Comparison of ENCODE assay signal across 1 cellular context in genomic region chr14:69766984-69767368, GRCh38.
TF ChIP-seq lines count a peak whose summit lies in the region.

TSS of gene SRSF5 (plus strand) at chr14:69767142. CDS start at chr14:69768157, 1,015 bp downstream.

TF ChIP-seq in HepG2, 621 proteins besides CTCF, POLR2A, EP300 and RAD21 (continued from another document):
- TF ChIP-seq, protein P1, sequence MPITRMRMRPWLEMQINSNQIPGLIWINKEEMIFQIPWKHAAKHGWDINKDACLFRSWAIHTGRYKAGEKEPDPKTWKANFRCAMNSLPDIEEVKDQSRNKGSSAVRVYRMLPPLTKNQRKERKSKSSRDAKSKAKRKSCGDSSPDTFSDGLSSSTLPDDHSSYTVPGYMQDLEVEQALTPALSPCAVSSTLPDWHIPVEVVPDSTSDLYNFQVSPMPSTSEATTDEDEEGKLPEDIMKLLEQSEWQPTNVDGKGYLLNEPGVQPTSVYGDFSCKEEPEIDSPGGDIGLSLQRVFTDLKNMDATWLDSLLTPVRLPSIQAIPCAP (CRISPR knock-in tag; IDR thresholded peaks at IDR 0.05; ENCODE audit: low read depth) = no peak
- TF ChIP-seq ZNF552 (CRISPR knock-in tag; IDR thresholded peaks at IDR 0.05; ENCODE audit: borderline replicate concordance) (no peak), IKZF4 (CRISPR knock-in tag; IDR thresholded peaks at IDR 0.05; ENCODE audit: borderline replicate concordance, low read depth, not compliant biosample characterization) (no peak), ZBTB33 (CRISPR knock-in tag; IDR thresholded peaks at IDR 0.05) (no peak), GATAD2A (CRISPR knock-in tag; IDR thresholded peaks at IDR 0.05) (peak; percentile 57), ZNF138 (CRISPR knock-in tag; IDR thresholded peaks at IDR 0.05; ENCODE audit: low read depth) (no peak), ZNF629 (CRISPR knock-in tag; conservative IDR thresholded peaks at IDR 0.05) (peak; percentile 25; the same call in 1 of the 2 replicates), GATAD1 (CRISPR knock-in tag; IDR thresholded peaks at IDR 0.05) (peak; percentile 88), ARNTL (CRISPR knock-in tag; IDR thresholded peaks at IDR 0.05) (no peak; the same call in 1 of the 2 replicates), DMAP1 (CRISPR knock-in tag; IDR thresholded peaks at IDR 0.05) (peak; percentile 95), ZNF232 (CRISPR knock-in tag; IDR thresholded peaks at IDR 0.05; ENCODE audit: borderline replicate concordance) (peak; percentile 86; the same call in 1 of the 2 replicates), ZNF263 (CRISPR knock-in tag; IDR thresholded peaks at IDR 0.05) (0 out of 2 replicates have a peak, but pooled peaks have one; percentile 40), ZNF335 (CRISPR knock-in tag; IDR thresholded peaks at IDR 0.05) (no peak), ZNF543 (CRISPR knock-in tag; IDR thresholded peaks at IDR 0.05) (0 out of 2 replicates have a peak, but pooled peaks have one; percentile 33), ZSCAN20 (CRISPR knock-in tag; IDR thresholded peaks at IDR 0.05; ENCODE audit: borderline replicate concordance) (no peak), PATZ1 (CRISPR knock-in tag; IDR thresholded peaks at IDR 0.05) (no peak; the same call in none of the 2 replicates), ZNF234 (CRISPR knock-in tag; conservative IDR thresholded peaks at IDR 0.05) (no peak), DMTF1 (CRISPR knock-in tag; IDR thresholded peaks at IDR 0.05) (no peak), ZNF772 (CRISPR knock-in tag; IDR thresholded peaks at IDR 0.05) (peak; percentile 90; the same call in 1 of the 2 replicates), ZFP36 (IDR thresholded peaks at IDR 0.05; ENCODE audit: borderline replicate concordance, low read depth, low read length, partially characterized antibody) (no peak), ZFP36L1 (CRISPR knock-in tag; IDR thresholded peaks at IDR 0.05) (peak; percentile 87; the same call in 1 of the 2 replicates), ZNF225 (CRISPR knock-in tag; IDR thresholded peaks at IDR 0.05) (no peak; the same call in none of the 2 replicates), MEIS2 (CRISPR knock-in tag; IDR thresholded peaks at IDR 0.05) (no peak)
- TF ChIP-seq, protein P2, sequence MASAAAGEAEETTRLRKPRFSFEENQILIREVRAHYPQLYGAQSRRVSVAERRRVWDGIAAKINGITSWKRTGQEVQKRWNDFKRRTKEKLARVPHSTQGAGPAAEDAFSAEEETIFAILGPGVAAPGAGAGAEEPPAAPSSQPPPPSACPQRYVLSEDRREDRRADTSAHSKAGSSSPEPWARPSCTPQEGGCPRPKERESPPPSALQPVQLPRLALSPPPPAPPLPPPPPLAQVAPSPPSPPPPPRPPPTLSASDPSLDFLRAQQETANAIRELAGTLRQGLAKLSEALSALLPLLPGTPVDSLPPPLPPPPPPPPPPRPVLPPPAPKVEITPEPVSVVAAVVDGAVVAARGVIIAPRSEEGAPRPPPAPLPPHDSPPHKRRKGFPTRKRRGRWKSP (CRISPR knock-in tag; IDR thresholded peaks at IDR 0.05) = 0 out of 2 replicates have a peak, but pooled peaks have one; percentile 42
- TF ChIP-seq, protein P3, sequence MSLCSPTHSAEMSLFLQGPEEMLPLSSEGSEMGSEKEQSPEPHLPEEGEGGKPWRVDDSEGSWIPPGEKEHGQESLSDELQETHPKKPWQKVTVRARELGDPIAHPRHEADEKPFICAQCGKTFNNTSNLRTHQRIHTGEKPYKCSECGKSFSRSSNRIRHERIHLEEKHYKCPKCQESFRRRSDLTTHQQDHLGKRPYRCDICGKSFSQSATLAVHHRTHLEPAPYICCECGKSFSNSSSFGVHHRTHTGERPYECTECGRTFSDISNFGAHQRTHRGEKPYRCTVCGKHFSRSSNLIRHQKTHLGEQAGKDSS (CRISPR knock-in tag; IDR thresholded peaks at IDR 0.05; ENCODE audit: borderline replicate concordance, low read depth) = 0 out of 2 replicates have a peak, but pooled peaks have one; percentile 34
- TF ChIP-seq, protein P4, sequence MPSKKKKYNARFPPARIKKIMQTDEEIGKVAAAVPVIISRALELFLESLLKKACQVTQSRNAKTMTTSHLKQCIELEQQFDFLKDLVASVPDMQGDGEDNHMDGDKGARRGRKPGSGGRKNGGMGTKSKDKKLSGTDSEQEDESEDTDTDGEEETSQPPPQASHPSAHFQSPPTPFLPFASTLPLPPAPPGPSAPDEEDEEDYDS (CRISPR knock-in tag; IDR thresholded peaks at IDR 0.05) = peak; percentile 98
- TF ChIP-seq, protein P5, sequence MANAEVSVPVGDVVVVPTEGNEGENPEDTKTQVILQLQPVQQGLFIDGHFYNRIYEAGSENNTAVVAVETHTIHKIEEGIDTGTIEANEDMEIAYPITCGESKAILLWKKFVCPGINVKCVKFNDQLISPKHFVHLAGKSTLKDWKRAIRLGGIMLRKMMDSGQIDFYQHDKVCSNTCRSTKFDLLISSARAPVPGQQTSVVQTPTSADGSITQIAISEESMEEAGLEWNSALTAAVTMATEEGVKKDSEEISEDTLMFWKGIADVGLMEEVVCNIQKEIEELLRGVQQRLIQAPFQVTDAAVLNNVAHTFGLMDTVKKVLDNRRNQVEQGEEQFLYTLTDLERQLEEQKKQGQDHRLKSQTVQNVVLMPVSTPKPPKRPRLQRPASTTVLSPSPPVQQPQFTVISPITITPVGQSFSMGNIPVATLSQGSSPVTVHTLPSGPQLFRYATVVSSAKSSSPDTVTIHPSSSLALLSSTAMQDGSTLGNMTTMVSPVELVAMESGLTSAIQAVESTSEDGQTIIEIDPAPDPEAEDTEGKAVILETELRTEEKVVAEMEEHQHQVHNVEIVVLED (CRISPR knock-in tag; IDR thresholded peaks at IDR 0.05; ENCODE audit: borderline replicate concordance) = peak; percentile 89
